In the genomic region with DNA sequence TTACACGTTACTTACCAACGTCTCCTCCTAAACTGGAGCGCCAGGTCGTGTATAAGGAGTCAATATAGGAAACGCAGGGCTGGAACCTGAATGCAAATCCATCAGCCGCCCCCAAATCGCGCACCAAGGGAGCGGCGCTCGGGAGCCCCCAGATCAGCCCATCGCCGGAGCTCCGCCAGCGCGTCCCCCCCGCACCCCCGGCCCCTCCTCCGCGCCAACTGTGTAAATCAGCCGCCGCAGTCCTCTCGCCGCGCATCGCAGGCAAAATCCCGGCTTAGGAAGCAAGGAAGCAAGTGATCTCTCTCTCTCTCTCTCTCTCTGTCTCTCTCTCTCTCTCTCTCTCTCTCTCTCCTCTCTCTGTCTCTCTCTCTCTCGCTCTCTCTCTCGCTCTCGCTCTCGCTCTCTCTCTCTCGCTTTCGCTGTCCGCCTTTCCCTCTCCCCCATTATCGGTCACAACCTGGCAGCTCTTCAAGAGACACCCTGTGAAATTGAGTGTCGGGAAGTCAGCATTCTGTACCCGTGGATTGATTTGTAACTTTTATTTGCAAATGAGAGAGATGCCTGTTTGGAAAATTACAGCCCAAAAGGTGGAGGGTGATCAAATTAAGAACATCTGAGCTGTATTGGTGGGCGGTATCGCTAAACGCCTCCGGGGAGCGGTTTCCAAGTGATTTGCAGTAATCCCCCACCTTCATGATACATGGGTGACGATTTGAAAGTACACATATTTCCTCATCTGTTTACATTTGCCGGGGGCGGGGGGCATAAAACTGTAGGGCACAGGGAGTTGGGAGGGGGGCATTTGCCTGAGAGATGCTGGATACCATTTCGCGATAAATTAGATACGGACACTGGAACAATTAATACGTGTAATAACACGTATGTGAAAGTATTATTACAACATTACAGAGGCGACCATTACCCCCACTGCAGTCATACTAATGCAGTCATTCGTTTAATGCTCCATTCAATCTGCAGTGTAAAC, we compare ENCODE assay signal across 8 cellular contexts.
DNase-seq lines count a peak whose midpoint lies in the region; ATAC-seq lines count a peak whose summit lies in the region.

No MANE protein-coding gene starts in this region.

- peak overlapping the region in 1 of 2 donors; percentile 6 for H3K9ac ChIP-seq in mucosa of rectum (ENCODE audit: low read depth in 1 of 2, low read length in 2 of 2)

- H3K4me1 ChIP-seq in mucosa of rectum (ENCODE audit: control insufficient read depth in 2 of 2, insufficient read depth in 2 of 2, low read length in 2 of 2) = peaks cover 0 to 15% of the 10 kb centered on the region in 2 donors

- no peaks in the 10 kb centered on the region for H3K36me3 ChIP-seq in mucosa of rectum (ENCODE audit: control insufficient read depth in 2 of 2, insufficient read depth in 2 of 2, low read length in 2 of 2)

- H3K27me3 ChIP-seq in mucosa of rectum (ENCODE audit: control insufficient read depth in 2 of 2, insufficient read depth in 2 of 2, low read length in 2 of 2) = peaks cover 42 to 46% of the 10 kb centered on the region in 2 donors

- DNase-seq in Ammon's horn (ENCODE audit: low spot score) = peak; percentile 46
- peak; percentile 50 for DNase-seq in NCI-H1092 treated with DMSO at 0.1 percent for 48 hours (lab: John Stamatoyannopoulos, UW)
- DNase-seq in activated CD4-positive, CD25-positive, alpha-beta regulatory T cell (lab: John Stamatoyannopoulos, UW) = no peak
- no peak for DNase-seq in KG1 (lab: John Stamatoyannopoulos, UW)
- DNase-seq in GOT3 (lab: John Stamatoyannopoulos, UW) = no peak

- no peak for ATAC-seq in GM21723 (IDR thresholded peaks at IDR 0.05; ENCODE audit: unreplicated experiment)

- H3K4me3 ChIP-seq in mucosa of rectum (ENCODE audit: low read length in 2 of 2) = peak overlapping the region; percentile 56 to 59

- peak overlapping the region; percentile 74 for H3K27ac ChIP-seq in cingulate gyrus (ENCODE audit: low read depth, low read length)
- H3K27ac ChIP-seq in mucosa of rectum (ENCODE audit: low read depth in 2 of 2, low read length in 2 of 2) = no peak overlapping the region

- H3K9me3 ChIP-seq in mucosa of rectum (ENCODE audit: control insufficient read depth in 2 of 2, low read length in 2 of 2) = no peaks in the 10 kb centered on the region

Comparison
In these comparisons a context has a peak if more than half of its experiments do, and no peak if none do; other contexts are left out.
1. DNase-seq: peak in Ammon's horn (single experiment) and NCI-H1092 treated with DMSO at 0.1 percent for 48 hours (single experiment); none in activated CD4-positive, CD25-positive, alpha-beta regulatory T cell (0 of 4), KG1 (single experiment) and GOT3 (single experiment).